34 cellular contexts compared by ENCODE assay signal in genomic region chr3:37349640-37350039, GRCh38.
"Had no signal": no experiment of that assay in that cellular context is flagged by ENCODE, and none has a peak within 500 bp of the region (broad histone marks: within the 10 kb centered on the region; RNA-seq: fewer than 3 reads in every experiment).

No MANE protein-coding gene starts in this region.

- H3K27ac ChIP-seq: adrenal gland, ascending aorta, breast epithelium, cardiac muscle cell, colonic mucosa, epithelial cell of prostate, esophagus squamous epithelium had no signal

- H3K27me3 ChIP-seq: adrenal gland, ascending aorta, breast epithelium, cardiac muscle cell, colonic mucosa, esophagus squamous epithelium had no signal

- H3K27me3 Mint-ChIP-seq: activated CD4-positive, alpha-beta memory T cell treated with anti-CD3 and anti-CD28 coated beads for 36 hours; activated CD8-positive, alpha-beta memory T cell treated with anti-CD3 and anti-CD28 coated beads, Interleukin-2, amount 10 ng/mL, durations not matched to agents 7 days and 5 days; activated naive CD4-positive, alpha-beta T cell treated with anti-CD3 and anti-CD28 coated beads, Interleukin-2, amount 50 U/mL, for 24 hours; activated naive CD8-positive, alpha-beta T cell treated with anti-CD3 and anti-CD28 coated beads for 36 hours; activated naive CD8-positive, alpha-beta T cell treated with anti-CD3 and anti-CD28 coated beads, Interleukin-2, amount 50 U/mL, for 24 hours; brain; T-cell had no signal

- H3K9me3 ChIP-seq: adrenal gland, ascending aorta, breast epithelium, colonic mucosa, esophagus squamous epithelium had no signal

- DNase-seq: activated CD4-positive, alpha-beta memory T cell treated with anti-CD3 and anti-CD28 coated beads for 36 hours; activated CD4-positive, alpha-beta T cell treated with anti-CD3 and anti-CD28 coated beads for 1 hour; activated CD4-positive, alpha-beta T cell treated with anti-CD3 and anti-CD28 coated beads for 48 hours; activated CD8-positive, alpha-beta memory T cell treated with anti-CD3 and anti-CD28 coated beads, Interleukin-2, amount 10 ng/mL, durations not matched to agents 7 days and 5 days; activated CD8-positive, alpha-beta memory T cell treated with anti-CD3 and anti-CD28 coated beads, Interleukin-2, amount 50 U/mL, for 4 hours; activated CD8-positive, alpha-beta T cell treated with anti-CD3 and anti-CD28 coated beads, Interleukin-2, amount 10 ng/mL, durations not matched to agents 7 days and 5 days; activated effector memory CD4-positive, alpha-beta T cell treated with anti-CD3 and anti-CD28 coated beads, Interleukin-2, amount 50 U/mL, for 16 hours; activated naive CD4-positive, alpha-beta T cell treated with anti-CD3 and anti-CD28 coated beads for 36 hours; activated naive CD8-positive, alpha-beta T cell treated with anti-CD3 and anti-CD28 coated beads for 36 hours; activated naive CD8-positive, alpha-beta T cell treated with anti-CD3 and anti-CD28 coated beads, Interleukin-2, amount 50 U/mL, for 24 hours; activated T-cell treated with anti-CD3 and anti-CD28 coated beads, Interleukin-2, amount 50 U/mL, for 1 hour; activated T-cell treated with anti-CD3 and anti-CD28 coated beads, Interleukin-2, amount 50 U/mL, for 48 hours; adrenal gland; amygdala; central memory CD4-positive, alpha-beta T cell; cerebellar nuclear complex; colonic mucosa; effector CD8-positive, alpha-beta T cell; esophagus squamous epithelium; foreskin melanocyte; head of caudate nucleus; T-cell; T1000 had no signal

- H3K27ac Mint-ChIP-seq: activated CD4-positive, alpha-beta memory T cell treated with anti-CD3 and anti-CD28 coated beads for 36 hours; activated CD8-positive, alpha-beta memory T cell treated with anti-CD3 and anti-CD28 coated beads, Interleukin-2, amount 10 ng/mL, durations not matched to agents 7 days and 5 days; activated CD8-positive, alpha-beta T cell treated with anti-CD3 and anti-CD28 coated beads, Interleukin-2, amount 10 ng/mL, durations not matched to agents 7 days and 5 days; activated naive CD4-positive, alpha-beta T cell treated with anti-CD3 and anti-CD28 coated beads for 36 hours; activated naive CD8-positive, alpha-beta T cell treated with anti-CD3 and anti-CD28 coated beads for 36 hours; activated naive CD8-positive, alpha-beta T cell treated with anti-CD3 and anti-CD28 coated beads, Interleukin-2, amount 50 U/mL, for 24 hours; activated T-helper 1 cell treated with anti-CD3 and anti-CD28 coated beads, Interleukin-12 subunit alpha, Interleukin-12 subunit beta, Interleukin-2, Interleukin-4 antibody, amounts not matched to agents 30 ng/mL and 10 ng/mL and 1 ng/mL, durations not matched to agents 14 hours and 24 hours and 36 hours; activated T-helper 2 cell treated with anti-CD3 and anti-CD28 coated beads, Interferon-gamma antibody, Interleukin-2, Interleukin-4, amounts not matched to agents 10 μg/mL and 5 μg/mL and 100 μg/mL, durations not matched to agents 14 hours and 24 hours and 36 hours; brain; T-cell; T-helper 1 cell treated with Interleukin-12 subunit alpha and Interleukin-12 subunit beta and Interleukin-4 antibody, amounts not matched to agents 30 μg/mL and 1 μg/mL, for 36 hours; T-helper 2 cell treated with Interferon-gamma antibody and Interleukin-4, amounts not matched to agents 5 μg/mL and 100 μg/mL, for 36 hours; WTC11 had no signal

- H3K4me1 Mint-ChIP-seq: activated CD8-positive, alpha-beta memory T cell treated with anti-CD3 and anti-CD28 coated beads, Interleukin-2, amount 10 ng/mL, durations not matched to agents 7 days and 5 days; activated naive CD8-positive, alpha-beta T cell treated with anti-CD3 and anti-CD28 coated beads for 36 hours; activated naive CD8-positive, alpha-beta T cell treated with anti-CD3 and anti-CD28 coated beads, Interleukin-2, amount 50 U/mL, for 24 hours; brain; T-cell; WTC11 had no signal

- H3K4me3 ChIP-seq: adrenal gland, ascending aorta, breast epithelium, cardiac muscle cell, colonic mucosa, esophagus squamous epithelium had no signal

- H3K9me3 Mint-ChIP-seq: activated CD4-positive, alpha-beta memory T cell treated with anti-CD3 and anti-CD28 coated beads for 36 hours; activated naive CD4-positive, alpha-beta T cell treated with anti-CD3 and anti-CD28 coated beads for 36 hours; activated naive CD4-positive, alpha-beta T cell treated with anti-CD3 and anti-CD28 coated beads, Interleukin-2, amount 50 U/mL, for 24 hours; activated naive CD8-positive, alpha-beta T cell treated with anti-CD3 and anti-CD28 coated beads for 36 hours; activated naive CD8-positive, alpha-beta T cell treated with anti-CD3 and anti-CD28 coated beads, Interleukin-2, amount 50 U/mL, for 24 hours; activated T-helper 1 cell treated with anti-CD3 and anti-CD28 coated beads, Interleukin-12 subunit alpha, Interleukin-12 subunit beta, Interleukin-2, Interleukin-4 antibody, amounts not matched to agents 30 ng/mL and 10 ng/mL and 1 ng/mL, durations not matched to agents 14 hours and 24 hours and 36 hours; activated T-helper 2 cell treated with anti-CD3 and anti-CD28 coated beads, Interferon-gamma antibody, Interleukin-2, Interleukin-4, amounts not matched to agents 10 μg/mL and 5 μg/mL and 100 μg/mL, durations not matched to agents 14 hours and 24 hours and 36 hours; brain; T-cell; T-helper 1 cell treated with Interleukin-12 subunit alpha and Interleukin-12 subunit beta and Interleukin-4 antibody, amounts not matched to agents 30 μg/mL and 1 μg/mL, for 36 hours; T-helper 2 cell treated with Interferon-gamma antibody and Interleukin-4, amounts not matched to agents 5 μg/mL and 100 μg/mL, for 36 hours; WTC11 had no signal

- H3K4me1 ChIP-seq: ascending aorta, breast epithelium, colonic mucosa, esophagus squamous epithelium had no signal

- ATAC-seq: activated CD8-positive, alpha-beta memory T cell treated with anti-CD3 and anti-CD28 coated beads, Interleukin-2, amount 10 ng/mL, durations not matched to agents 7 days and 5 days; activated CD8-positive, alpha-beta T cell treated with anti-CD3 and anti-CD28 coated beads, Interleukin-2, amount 10 ng/mL, durations not matched to agents 7 days and 5 days; activated naive CD8-positive, alpha-beta T cell treated with anti-CD3 and anti-CD28 coated beads, Interleukin-2, amount 50 U/mL, for 24 hours; T-cell; WTC11 had no signal

- H3K4me3 Mint-ChIP-seq: activated CD4-positive, alpha-beta memory T cell treated with anti-CD3 and anti-CD28 coated beads for 36 hours; activated CD8-positive, alpha-beta memory T cell treated with anti-CD3 and anti-CD28 coated beads, Interleukin-2, amount 10 ng/mL, durations not matched to agents 7 days and 5 days; activated CD8-positive, alpha-beta T cell treated with anti-CD3 and anti-CD28 coated beads, Interleukin-2, amount 10 ng/mL, durations not matched to agents 7 days and 5 days; activated naive CD4-positive, alpha-beta T cell treated with anti-CD3 and anti-CD28 coated beads for 36 hours; activated naive CD4-positive, alpha-beta T cell treated with anti-CD3 and anti-CD28 coated beads, Interleukin-2, amount 50 U/mL, for 24 hours; activated naive CD8-positive, alpha-beta T cell treated with anti-CD3 and anti-CD28 coated beads for 36 hours; activated naive CD8-positive, alpha-beta T cell treated with anti-CD3 and anti-CD28 coated beads, Interleukin-2, amount 50 U/mL, for 24 hours; activated T-helper 1 cell treated with anti-CD3 and anti-CD28 coated beads, Interleukin-12 subunit alpha, Interleukin-12 subunit beta, Interleukin-2, Interleukin-4 antibody, amounts not matched to agents 30 ng/mL and 10 ng/mL and 1 ng/mL, durations not matched to agents 14 hours and 24 hours and 36 hours; brain; T-cell; T-helper 1 cell treated with Interleukin-12 subunit alpha and Interleukin-12 subunit beta and Interleukin-4 antibody, amounts not matched to agents 30 μg/mL and 1 μg/mL, for 36 hours; T-helper 2 cell treated with Interferon-gamma antibody and Interleukin-4, amounts not matched to agents 5 μg/mL and 100 μg/mL, for 36 hours; WTC11 had no signal
